12 cellular contexts compared by ENCODE assay signal in the genomic region with DNA sequence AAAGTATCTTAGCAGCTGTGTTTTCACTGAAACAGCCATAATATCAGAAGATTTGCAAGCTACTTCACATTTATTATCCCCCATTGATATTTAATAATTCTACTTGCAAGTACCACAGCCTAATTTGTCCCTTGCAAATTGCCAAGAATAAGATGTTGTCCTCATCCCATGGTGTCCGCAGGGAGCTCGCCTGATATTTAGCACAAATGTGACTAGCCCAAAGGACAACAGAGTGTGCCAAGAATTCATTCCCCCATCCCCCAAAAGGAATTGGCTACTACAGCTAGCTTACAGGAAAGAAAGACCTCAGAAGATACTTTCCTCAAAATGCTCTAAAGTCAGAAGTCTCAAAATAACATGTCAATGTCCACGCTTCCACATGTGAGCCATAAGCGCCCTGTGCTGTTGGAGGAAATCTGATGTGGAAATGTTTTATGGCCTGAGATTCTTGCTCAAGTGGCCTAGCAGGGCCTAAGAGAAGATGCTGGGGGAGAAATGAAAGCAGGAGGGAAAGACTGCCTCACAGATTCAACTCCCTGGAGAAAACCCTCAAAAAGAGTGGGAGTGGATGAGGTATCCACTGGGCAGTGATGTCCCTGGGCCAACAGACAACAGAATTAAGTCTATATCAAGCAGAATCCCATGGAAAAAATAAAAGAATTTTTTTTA.
DNase-seq lines count a peak whose midpoint lies in the region; ATAC-seq and TF ChIP-seq lines count a peak whose summit lies in the region.
"Had no signal": no experiment of that assay in that cellular context is flagged by ENCODE, and none has a peak within 500 bp of the region (broad histone marks: within the 10 kb centered on the region; RNA-seq: fewer than 3 reads in every experiment).

No MANE protein-coding gene starts in this region.

- H3K4me3 Mint-ChIP-seq in T-helper 2 cell treated with Interferon-gamma antibody and Interleukin-4, amounts not matched to agents 5 μg/mL and 100 μg/mL, for 36 hours: peak overlapping the region; percentile 47
- peak overlapping the region; percentile 26 for H3K4me3 Mint-ChIP-seq in activated T-helper 2 cell treated with anti-CD3 and anti-CD28 coated beads, Interferon-gamma antibody, Interleukin-2, Interleukin-4, amounts not matched to agents 10 μg/mL and 5 μg/mL and 100 μg/mL, durations not matched to agents 14 hours and 24 hours and 36 hours (ENCODE audit: low read depth)
- H3K4me3 Mint-ChIP-seq in endodermal cell: no peak overlapping the region
- H3K4me3 Mint-ChIP-seq: nephron had no signal

- ATAC-seq in HG02973 (IDR thresholded peaks at IDR 0.05; ENCODE audit: unreplicated experiment): no peak

- H3K36me3 ChIP-seq in KOPT-K1 (ENCODE audit: insufficient read depth, low read length) (no peaks in the 10 kb centered on the region; the same call in 1 of the 2 replicates), neutrophil (no peaks in the 10 kb centered on the region), endodermal cell (ENCODE audit: control insufficient read depth, insufficient read depth, low read length) (no peaks in the 10 kb centered on the region)

- intact Hi-C loops in activated T-helper 2 cell treated with anti-CD3 and anti-CD28 coated beads, Interferon-gamma antibody, Interleukin-2, Interleukin-4, amounts not matched to agents 10 μg/mL and 5 μg/mL and 100 μg/mL, durations not matched to agents 14 hours and 24 hours and 36 hours (cut with micrococcal nuclease): loop anchor here (1.0 to 5.0 kb wide), 5 partner anchors 9 to 65 kb away; no protein-coding TSS in a partner anchor

- no peaks in the 10 kb centered on the region for H3K27me3 Mint-ChIP-seq in T-helper 2 cell treated with Interferon-gamma antibody and Interleukin-4, amounts not matched to agents 5 μg/mL and 100 μg/mL, for 36 hours (ENCODE audit: low read depth)
- H3K27me3 Mint-ChIP-seq in activated T-helper 2 cell treated with anti-CD3 and anti-CD28 coated beads, Interferon-gamma antibody, Interleukin-2, Interleukin-4, amounts not matched to agents 10 μg/mL and 5 μg/mL and 100 μg/mL, durations not matched to agents 14 hours and 24 hours and 36 hours (ENCODE audit: low read depth): no peaks in the 10 kb centered on the region
- no peaks in the 10 kb centered on the region for H3K27me3 Mint-ChIP-seq in endodermal cell (ENCODE audit: insufficient read depth)

- no peaks in the 10 kb centered on the region for H3K9me3 ChIP-seq in KOPT-K1 (ENCODE audit: insufficient read depth, low read length, poor library complexity, severe bottlenecking)
- no peaks in the 10 kb centered on the region for H3K9me3 ChIP-seq in neutrophil
- H3K9me3 ChIP-seq in endodermal cell (ENCODE audit: control insufficient read depth, low read length): no peaks in the 10 kb centered on the region

- H3K36me3 Mint-ChIP-seq in T-helper 2 cell treated with Interferon-gamma antibody and Interleukin-4, amounts not matched to agents 5 μg/mL and 100 μg/mL, for 36 hours (ENCODE audit: low read depth): peaks cover 19% of the 10 kb centered on the region
- peaks cover 21% of the 10 kb centered on the region for H3K36me3 Mint-ChIP-seq in activated T-helper 2 cell treated with anti-CD3 and anti-CD28 coated beads, Interferon-gamma antibody, Interleukin-2, Interleukin-4, amounts not matched to agents 10 μg/mL and 5 μg/mL and 100 μg/mL, durations not matched to agents 14 hours and 24 hours and 36 hours (ENCODE audit: low read depth)
- H3K36me3 Mint-ChIP-seq in endodermal cell (ENCODE audit: low read depth): no peaks in the 10 kb centered on the region

- peak overlapping the region; percentile 75 for H3K27ac Mint-ChIP-seq in T-helper 2 cell treated with Interferon-gamma antibody and Interleukin-4, amounts not matched to agents 5 μg/mL and 100 μg/mL, for 36 hours
- H3K27ac Mint-ChIP-seq in activated T-helper 2 cell treated with anti-CD3 and anti-CD28 coated beads, Interferon-gamma antibody, Interleukin-2, Interleukin-4, amounts not matched to agents 10 μg/mL and 5 μg/mL and 100 μg/mL, durations not matched to agents 14 hours and 24 hours and 36 hours: peak overlapping the region; percentile 89
- no peak overlapping the region for H3K27ac Mint-ChIP-seq in endodermal cell

- no peak overlapping the region for H3K9ac ChIP-seq in endodermal cell (ENCODE audit: extremely low read depth, low read length, poor library complexity, severe bottlenecking)

- H3K4me1 Mint-ChIP-seq in T-helper 2 cell treated with Interferon-gamma antibody and Interleukin-4, amounts not matched to agents 5 μg/mL and 100 μg/mL, for 36 hours (ENCODE audit: low read depth): peaks cover 49% of the 10 kb centered on the region
- H3K4me1 Mint-ChIP-seq in activated T-helper 2 cell treated with anti-CD3 and anti-CD28 coated beads, Interferon-gamma antibody, Interleukin-2, Interleukin-4, amounts not matched to agents 10 μg/mL and 5 μg/mL and 100 μg/mL, durations not matched to agents 14 hours and 24 hours and 36 hours (ENCODE audit: low read depth): peaks cover 43% of the 10 kb centered on the region
- peaks cover 8% of the 10 kb centered on the region for H3K4me1 Mint-ChIP-seq in endodermal cell

- H3K27ac ChIP-seq in KOPT-K1 (ENCODE audit: low read depth, low read length, poor library complexity, severe bottlenecking): peak overlapping the region; percentile 74
- peak overlapping the region; percentile 58 for H3K27ac ChIP-seq in neutrophil
- no peak overlapping the region for H3K27ac ChIP-seq in endodermal cell (ENCODE audit: low read depth, low read length)

- WGBS in endodermal cell (ENCODE audit: insufficient coverage in 1 of 2, insufficient read length in 1 of 2), 2 experiments: 96% methylated on average over 4 of the region's 4 CpGs; no CpG with 5 or more reads in 1 of the 2 experiments

- H3K9me3 Mint-ChIP-seq in T-helper 2 cell treated with Interferon-gamma antibody and Interleukin-4, amounts not matched to agents 5 μg/mL and 100 μg/mL, for 36 hours: no peaks in the 10 kb centered on the region
- H3K9me3 Mint-ChIP-seq in activated T-helper 2 cell treated with anti-CD3 and anti-CD28 coated beads, Interferon-gamma antibody, Interleukin-2, Interleukin-4, amounts not matched to agents 10 μg/mL and 5 μg/mL and 100 μg/mL, durations not matched to agents 14 hours and 24 hours and 36 hours: no peaks in the 10 kb centered on the region
- peaks cover 55% of the 10 kb centered on the region for H3K9me3 Mint-ChIP-seq in endodermal cell

- H3K4me3 ChIP-seq in neutrophil (ENCODE audit: low read depth in 1 of 2, low read length in 1 of 2) (no peak overlapping the region), endodermal cell (ENCODE audit: low read length) (no peak overlapping the region)
- H3K4me3 ChIP-seq: skin epidermis had no signal

- peaks cover 38 to 53% of the 10 kb centered on the region in 2 experiments for H3K4me1 ChIP-seq in neutrophil (ENCODE audit: control insufficient read depth in 1 of 2, insufficient read depth in 1 of 2, low read depth in 1 of 2, low read length in 1 of 2)
- no peaks in the 10 kb centered on the region for H3K4me1 ChIP-seq in endodermal cell (ENCODE audit: control insufficient read depth, insufficient read depth, low read length)

- H3K27me3 ChIP-seq in neutrophil (no peaks in the 10 kb centered on the region), endodermal cell (ENCODE audit: control insufficient read depth, insufficient read depth, low read length, poor library complexity, severe bottlenecking) (no peaks in the 10 kb centered on the region)

- no peak for TF ChIP-seq CTCF in neutrophil (IDR thresholded peaks at IDR 0.05)
- TF ChIP-seq CTCF in endodermal cell (conservative IDR thresholded peaks at IDR 0.05): no peak

- DNase-seq in T-helper 2 cell treated with Interferon-gamma antibody and Interleukin-4, amounts not matched to agents 5 μg/mL and 100 μg/mL, for 36 hours (ENCODE audit: low spot score): no peak
- DNase-seq in T-helper 2 cell (no peak), COLO668 (lab: John Stamatoyannopoulos, UW; ENCODE audit: unreplicated experiment) (no peak), endodermal cell (no peak)
- no peak for DNase-seq in activated T-helper 2 cell treated with anti-CD3 and anti-CD28 coated beads, Interferon-gamma antibody, Interleukin-2, Interleukin-4, amounts not matched to agents 10 μg/mL and 5 μg/mL and 100 μg/mL, durations not matched to agents 14 hours and 24 hours and 36 hours (ENCODE audit: low spot score)
- DNase-seq: NCI-H1436, NCI-H446 treated with DMSO at 0.1 percent for 48 hours had no signal
